In the genomic region with DNA sequence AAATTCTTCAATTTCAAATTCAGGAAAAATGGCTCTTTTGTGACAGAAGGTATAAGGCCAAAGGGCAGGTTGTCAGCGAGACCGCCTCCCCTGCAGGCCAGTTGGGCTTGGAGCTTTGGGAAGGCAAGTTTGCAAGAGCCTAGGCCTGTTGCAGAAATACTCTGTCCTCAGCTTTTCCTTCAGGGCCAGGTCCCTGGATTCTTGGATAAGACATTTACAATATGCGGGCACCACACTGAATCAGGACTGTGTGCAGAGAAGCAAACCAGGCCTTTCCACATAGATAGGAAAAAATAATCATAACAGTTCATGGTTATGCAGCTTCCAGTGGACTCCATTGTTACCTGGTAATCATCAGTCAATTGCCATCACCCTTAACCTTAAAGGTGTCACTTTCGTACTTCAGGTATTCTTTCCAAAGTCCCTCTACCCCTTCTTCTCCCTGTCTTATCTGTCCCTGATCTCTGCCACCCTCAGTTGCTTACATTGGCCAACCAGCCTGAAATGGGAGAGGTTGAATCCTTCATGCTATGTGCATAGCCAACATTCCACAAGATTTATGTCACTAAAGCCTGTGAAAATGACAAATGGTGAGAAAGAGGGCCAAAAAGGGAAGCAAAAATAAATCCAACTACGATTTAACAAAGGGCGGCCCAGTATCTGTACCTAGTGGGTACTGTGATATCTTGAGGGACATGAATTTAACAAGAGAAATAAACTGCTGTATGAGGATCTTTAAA, we compare ENCODE assay signal across 11 cellular contexts.
DNase-seq lines count a peak whose midpoint lies in the region; ATAC-seq and TF ChIP-seq lines count a peak whose summit lies in the region.
"Had no signal": no experiment of that assay in that cellular context is flagged by ENCODE, and none has a peak within 500 bp of the region (broad histone marks: within the 10 kb centered on the region; RNA-seq: fewer than 3 reads in every experiment).

No MANE protein-coding gene starts in this region.

- no peaks in the 10 kb centered on the region for H3K36me3 ChIP-seq in adipocyte (ENCODE audit: control insufficient read depth, insufficient read depth, low read length, severe bottlenecking)
- H3K36me3 ChIP-seq in sigmoid colon: no peaks in the 10 kb centered on the region
- no peaks in the 10 kb centered on the region for H3K36me3 ChIP-seq in CD8-positive, alpha-beta memory T cell (ENCODE audit: insufficient read depth, low read length)

- no peak for TF ChIP-seq POLR2A in sigmoid colon (IDR thresholded peaks at IDR 0.05)

- TF ChIP-seq CTCF in sigmoid colon (IDR thresholded peaks at IDR 0.05): peak in 1 of 4 experiments; percentile 10

- H3K36me3 Mint-ChIP-seq in CD8-positive, alpha-beta memory T cell: peaks cover 0 to 2% (median 0%) of the 10 kb centered on the region in 3 donors
- no peaks in the 10 kb centered on the region for H3K36me3 Mint-ChIP-seq in activated naive CD4-positive, alpha-beta T cell treated with anti-CD3 and anti-CD28 coated beads for 36 hours (ENCODE audit: low read depth)
- H3K36me3 Mint-ChIP-seq: CD4-positive, CD25-positive, alpha-beta regulatory T cell had no signal

- H3K4me1 Mint-ChIP-seq in CD8-positive, alpha-beta memory T cell: peaks cover 6 to 8% (median 8%) of the 10 kb centered on the region in 3 donors
- H3K4me1 Mint-ChIP-seq in activated naive CD4-positive, alpha-beta T cell treated with anti-CD3 and anti-CD28 coated beads for 36 hours (ENCODE audit: low read depth): peaks cover 4% of the 10 kb centered on the region

- peak overlapping the region; percentile 2 for H3K9ac ChIP-seq in adipocyte (ENCODE audit: low read length)
- H3K9ac ChIP-seq: KMS-11 had no signal

- H3K27ac Mint-ChIP-seq in CD8-positive, alpha-beta memory T cell: no peak overlapping the region
- no peak overlapping the region for H3K27ac Mint-ChIP-seq in activated naive CD4-positive, alpha-beta T cell treated with anti-CD3 and anti-CD28 coated beads for 36 hours
- H3K27ac Mint-ChIP-seq: CD4-positive, CD25-positive, alpha-beta regulatory T cell had no signal

- intact Hi-C loops in sigmoid colon (cut with DNase I): loop anchor here (2.0 kb wide), 1 partner anchor 93 kb away; no protein-coding TSS in a partner anchor
- intact Hi-C loops in activated naive CD4-positive, alpha-beta T cell treated with anti-CD3 and anti-CD28 coated beads for 36 hours (cut with micrococcal nuclease): no loop called here

- peaks cover 0 to 8% (median 3%) of the 10 kb centered on the region in 5 donors for H3K9me3 Mint-ChIP-seq in CD8-positive, alpha-beta memory T cell
- no peaks in the 10 kb centered on the region for H3K9me3 Mint-ChIP-seq in activated naive CD4-positive, alpha-beta T cell treated with anti-CD3 and anti-CD28 coated beads for 36 hours

- WGBS in sigmoid colon, 2 donors: 83 to 93% methylated on average over 6 of the region's 6 CpGs

- DNase-seq in Daoy (ENCODE audit: low read depth) (peak; percentile 92), adipocyte (ENCODE audit: low read depth) (peak; percentile 78), glomerular visceral epithelial cell (ENCODE audit: extremely low spot score) (peak; percentile 71), sigmoid colon (no peak), amygdala (lab: John Stamatoyannopoulos, UW) (no peak)
- DNase-seq in CD8-positive, alpha-beta memory T cell: no peak
- no peak for DNase-seq in activated naive CD4-positive, alpha-beta T cell treated with anti-CD3 and anti-CD28 coated beads for 36 hours
- DNase-seq: activated CD8-positive, alpha-beta memory T cell treated with anti-CD3 and anti-CD28 coated beads for 24 hours; CD4-positive, CD25-positive, alpha-beta regulatory T cell had no signal

- H3K4me1 ChIP-seq in adipocyte (ENCODE audit: control insufficient read depth, insufficient read depth, low read length): peaks cover 65% of the 10 kb centered on the region
- H3K4me1 ChIP-seq in sigmoid colon: peaks cover 0 to 99% (median 83%) of the 10 kb centered on the region in 4 donors
- H3K4me1 ChIP-seq in CD8-positive, alpha-beta memory T cell (ENCODE audit: insufficient read depth, low read length): peaks cover 6% of the 10 kb centered on the region

- H3K27ac ChIP-seq in sigmoid colon: peak overlapping the region; percentile 79 to 95 (median 83)
- no peak overlapping the region for H3K27ac ChIP-seq in CD8-positive, alpha-beta memory T cell (ENCODE audit: low read depth, low read length)
- H3K27ac ChIP-seq: KMS-11 had no signal

- no peak for ATAC-seq in HG02870 (IDR thresholded peaks at IDR 0.05; ENCODE audit: unreplicated experiment)

- peak overlapping the region; percentile 23 for H3K4me3 ChIP-seq in adipocyte (ENCODE audit: low read length)
- no peak overlapping the region for H3K4me3 ChIP-seq in sigmoid colon
- H3K4me3 ChIP-seq in CD8-positive, alpha-beta memory T cell (ENCODE audit: low read length): no peak overlapping the region

- peaks cover 44 to 68% of the 10 kb centered on the region in 2 donors for H3K27me3 Mint-ChIP-seq in CD8-positive, alpha-beta memory T cell
- peaks cover 31% of the 10 kb centered on the region for H3K27me3 Mint-ChIP-seq in activated naive CD4-positive, alpha-beta T cell treated with anti-CD3 and anti-CD28 coated beads for 36 hours (ENCODE audit: low read depth)

- H3K4me3 Mint-ChIP-seq in CD8-positive, alpha-beta memory T cell: no peak overlapping the region
- H3K4me3 Mint-ChIP-seq in activated naive CD4-positive, alpha-beta T cell treated with anti-CD3 and anti-CD28 coated beads for 36 hours: no peak overlapping the region
- H3K4me3 Mint-ChIP-seq: CD4-positive, CD25-positive, alpha-beta regulatory T cell had no signal

- CTCF ChIA-PET in CD8-positive, alpha-beta memory T cell (lab: Charles Lee): no interaction called here
- CTCF ChIA-PET in activated naive CD4-positive, alpha-beta T cell treated with anti-CD3 and anti-CD28 coated beads for 36 hours (lab: Charles Lee): interaction anchor here (1.2 to 1.4 kb wide), 3 partner anchors 9 to 280 kb away, joined by 3 to 4 read pairs (median 3); no protein-coding TSS in a partner anchor

- no peaks in the 10 kb centered on the region for H3K27me3 ChIP-seq in adipocyte (replicated peaks; ENCODE audit: control insufficient read depth, insufficient read depth, low read length)
- peaks cover 0 to 8% (median 4%) of the 10 kb centered on the region in 3 donors for H3K27me3 ChIP-seq in sigmoid colon
- peaks cover 17% of the 10 kb centered on the region for H3K27me3 ChIP-seq in CD8-positive, alpha-beta memory T cell (ENCODE audit: insufficient read depth, low read length, poor library complexity, severe bottlenecking)

- no peaks in the 10 kb centered on the region for H3K9me3 ChIP-seq in adipocyte (ENCODE audit: control insufficient read depth, low read length)
- H3K9me3 ChIP-seq in sigmoid colon: no peaks in the 10 kb centered on the region
- H3K9me3 ChIP-seq in CD8-positive, alpha-beta memory T cell (ENCODE audit: low read length): no peaks in the 10 kb centered on the region

- POLR2A ChIA-PET in CD8-positive, alpha-beta memory T cell (lab: Charles Lee): no interaction called here

- no peak for TF ChIP-seq EP300 in sigmoid colon (IDR thresholded peaks at IDR 0.05)

Comparison
In these comparisons a context has a peak if more than half of its experiments do, and no peak if none do; other contexts are left out.
1. DNase-seq: peak in Daoy (single experiment), adipocyte (single experiment) and glomerular visceral epithelial cell (single experiment); none in sigmoid colon (single experiment), CD8-positive, alpha-beta memory T cell (0 of 5), activated naive CD4-positive, alpha-beta T cell treated with anti-CD3 and anti-CD28 coated beads for 36 hours (single experiment) and amygdala (0 of 56).